ENCODE assay signal across 13 cellular contexts in genomic region chr11:33052241-33052640, GRCh38.
"Had no signal": no experiment of that assay in that cellular context is flagged by ENCODE, and none has a peak within 500 bp of the region (broad histone marks: within the 10 kb centered on the region; RNA-seq: fewer than 3 reads in every experiment).

No MANE protein-coding gene starts in this region.

- H3K27me3 Mint-ChIP-seq: stimulated activated naive CD8-positive, alpha-beta T cell treated with anti-CD3 and anti-CD28 coated beads, Interleukin-15, amount 100 ng/mL, for 72 hours had no signal

- DNase-seq: activated CD4-positive, alpha-beta T cell treated with anti-CD3 and anti-CD28 coated beads for 48 hours; activated naive CD4-positive, alpha-beta T cell treated with Interleukin-2 at 50 U/mL for 16 hours; colonic mucosa; effector CD8-positive, alpha-beta T cell; gastrocnemius medialis; kidney; left ventricle myocardium inferior; stimulated activated CD4-positive, alpha-beta T cell treated with anti-CD3 and anti-CD28 coated beads, Interleukin-2, amount 100 ng/mL, for 48 hours; stimulated activated CD8-positive, alpha-beta memory T cell treated with anti-CD3 and anti-CD28 coated beads, Interleukin-4, amount 100 ng/mL, for 48 hours; stimulated activated naive CD8-positive, alpha-beta T cell treated with anti-CD3 and anti-CD28 coated beads, Interleukin-15, amount 100 ng/mL, for 72 hours; WERI-Rb-1 had no signal

- H3K4me1 ChIP-seq: gastrocnemius medialis, left ventricle myocardium inferior, vagina had no signal

- H3K27ac ChIP-seq: cardiac muscle cell, colonic mucosa, gastrocnemius medialis, left ventricle myocardium inferior, vagina, WERI-Rb-1 had no signal

- H3K4me3 Mint-ChIP-seq: stimulated activated naive CD8-positive, alpha-beta T cell treated with anti-CD3 and anti-CD28 coated beads, Interleukin-15, amount 100 ng/mL, for 72 hours had no signal

- ATAC-seq: gastrocnemius medialis; stimulated activated naive CD8-positive, alpha-beta T cell treated with anti-CD3 and anti-CD28 coated beads, Interleukin-15, amount 100 ng/mL, for 72 hours had no signal

- H3K27me3 ChIP-seq: cardiac muscle cell, colonic mucosa, gastrocnemius medialis, vagina had no signal

- H3K27ac Mint-ChIP-seq: stimulated activated naive CD8-positive, alpha-beta T cell treated with anti-CD3 and anti-CD28 coated beads, Interleukin-15, amount 100 ng/mL, for 72 hours had no signal

- H3K4me3 ChIP-seq: cardiac muscle cell, colonic mucosa, gastrocnemius medialis, left ventricle myocardium inferior, vagina had no signal

- H3K4me1 Mint-ChIP-seq: stimulated activated naive CD8-positive, alpha-beta T cell treated with anti-CD3 and anti-CD28 coated beads, Interleukin-15, amount 100 ng/mL, for 72 hours had no signal

- H3K36me3 ChIP-seq: cardiac muscle cell, colonic mucosa, gastrocnemius medialis had no signal

- H3K9me3 Mint-ChIP-seq: stimulated activated naive CD8-positive, alpha-beta T cell treated with anti-CD3 and anti-CD28 coated beads, Interleukin-15, amount 100 ng/mL, for 72 hours had no signal

- H3K9me3 ChIP-seq: colonic mucosa, gastrocnemius medialis, left ventricle myocardium inferior, vagina had no signal
